ENCODE assay signal across 2 cellular contexts in genomic region chr17:35338230-35338629, GRCh38.
TF ChIP-seq lines count a peak whose summit lies in the region.

No MANE protein-coding gene starts in this region.

TF ChIP-seq in HepG2, 621 proteins besides CTCF, POLR2A, EP300 and RAD21:
- TF ChIP-seq HNRNPUL1 (IDR thresholded peaks at IDR 0.05; ENCODE audit: low read depth, low read length) (no peak), MAZ (IDR thresholded peaks at IDR 0.05; ENCODE audit: borderline replicate concordance, low read depth, low read length) (no peak), MAZ (CRISPR knock-in tag; IDR thresholded peaks at IDR 0.05; ENCODE audit: low read depth) (no peak), MXD1 (CRISPR knock-in tag; IDR thresholded peaks at IDR 0.05) (no peak), CEBPB (IDR thresholded peaks at IDR 0.05; ENCODE audit: borderline replicate concordance, low read depth, low read length) (peak; percentile 36; the same call in 1 of the 2 replicates)

TF ChIP-seq in IMR-90, 13 proteins besides CTCF, POLR2A, EP300 and RAD21:
- TF ChIP-seq CEBPB (IDR thresholded peaks at IDR 0.05; ENCODE audit: low read depth, low read length) = 0 out of 2 replicates have a peak, but pooled peaks have one; percentile 6
- no peak for TF ChIP-seq MXI1 (IDR thresholded peaks at IDR 0.05; ENCODE audit: borderline replicate concordance, low read depth, low read length)
